ENCODE assay signal across 9 cellular contexts in genomic region chr4:129093173-129093974, GRCh38. TPM values are rescaled to one million over a fixed set of nuclear protein-coding genes. Genes with fewer than 3 reads are reported as not detected.
DNase-seq lines count a peak whose midpoint lies in the region; ATAC-seq and TF ChIP-seq lines count a peak whose summit lies in the region.
"Had no signal": no experiment of that assay in that cellular context is flagged by ENCODE, and none has a peak within 500 bp of the region (broad histone marks: within the 10 kb centered on the region; RNA-seq: fewer than 3 reads in every experiment).

Gene SCLT1 (minus strand): TSS chr4:129093539. CDS start chr4:129093103, 436 bp downstream.

- peak within 1 kb of the TSS; percentile 82 for H3K4me3 ChIP-seq in kidney epithelial cell (ENCODE audit: low read depth, low read length)

- peak within 1 kb of the TSS; percentile 1 for H3K4me3 Mint-ChIP-seq in chondrocyte (ENCODE audit: unreplicated experiment)

- no peaks in the 10 kb centered on the region for H3K9me3 Mint-ChIP-seq in chondrocyte (ENCODE audit: low read depth)
- H3K9me3 Mint-ChIP-seq: stimulated activated naive CD8-positive, alpha-beta T cell treated with anti-CD3 and anti-CD28 coated beads, Interleukin-15, Interleukin-2, amounts not matched to agents 100 ng/mL and 50 ng/mL, for 24 hours had no signal

- TF ChIP-seq POLR2A in GM19193 (IDR thresholded peaks at IDR 0.05; ENCODE audit: extremely low read depth, insufficient read depth, insufficient read length): peak; percentile 93

- no peaks in the 10 kb centered on the region for H3K27me3 ChIP-seq in kidney epithelial cell (ENCODE audit: control insufficient read depth, insufficient read depth, low read length)

- no peaks in the 10 kb centered on the region for H3K27me3 Mint-ChIP-seq in chondrocyte (ENCODE audit: low read depth)
- H3K27me3 Mint-ChIP-seq: stimulated activated naive CD8-positive, alpha-beta T cell treated with anti-CD3 and anti-CD28 coated beads, Interleukin-15, Interleukin-2, amounts not matched to agents 100 ng/mL and 50 ng/mL, for 24 hours had no signal

- H3K36me3 Mint-ChIP-seq in chondrocyte (ENCODE audit: low read depth): no peaks in the 10 kb centered on the region

- peaks cover 34% of the 10 kb centered on the region for H3K4me1 Mint-ChIP-seq in chondrocyte (ENCODE audit: low read depth)

- DNase-seq in AML-193 (lab: John Stamatoyannopoulos, UW): peak; percentile 92 to 96
- peak; percentile 82 for DNase-seq in NCI-H510A treated with DMSO at 0.1 percent for 48 hours (lab: John Stamatoyannopoulos, UW)
- peak; percentile 89 to 95 for DNase-seq in activated CD4-positive, alpha-beta T cell treated with anti-CD3 and anti-CD28 coated beads for 24 hours (ENCODE audit: low read depth in 2 of 2)
- peak; percentile 99 for DNase-seq in chondrocyte (ENCODE audit: low spot score)
- peak; percentile 91 for DNase-seq in kidney epithelial cell (ENCODE audit: low read depth)
- peak; percentile 94 to 96 for DNase-seq in stimulated activated CD4-positive, alpha-beta T cell treated with anti-CD3 and anti-CD28 coated beads, Interleukin-15, amount 100 ng/mL, for 48 hours (ENCODE audit: low read depth in 2 of 2)

- no peaks in the 10 kb centered on the region for H3K36me3 ChIP-seq in kidney epithelial cell (ENCODE audit: control insufficient read depth, insufficient read depth, low read length)

- no peak within 1 kb of the TSS for H3K27ac Mint-ChIP-seq in chondrocyte (ENCODE audit: unreplicated experiment)
- H3K27ac Mint-ChIP-seq: stimulated activated naive CD8-positive, alpha-beta T cell treated with anti-CD3 and anti-CD28 coated beads, Interleukin-15, Interleukin-2, amounts not matched to agents 100 ng/mL and 50 ng/mL, for 24 hours had no signal

- TF ChIP-seq CTCF in chondrocyte (IDR thresholded peaks at IDR 0.05): no peak
- TF ChIP-seq CTCF in kidney epithelial cell (IDR thresholded peaks at IDR 0.05; ENCODE audit: insufficient read depth, low read length, poor library complexity, severe bottlenecking): no peak

- ATAC-seq in HG03439 (IDR thresholded peaks at IDR 0.05; ENCODE audit: unreplicated experiment): peak; percentile 95

RNA-seq across cellular contexts. Expression of gene SCLT1, which starts in this region (rescaled TPM):
- total RNA-seq in chondrocyte (11.1 to 23.8 TPM (median 12.3 TPM) in 3 replicates), kidney epithelial cell (6.4 and 6.5 TPM in 2 replicates)

Comparison
In these comparisons a context has a peak if more than half of its experiments do, and no peak if none do; other contexts are left out.
1. Peak in every context shown above with its lines: DNase-seq, ATAC-seq and H3K4me3 ChIP-seq.